Comparison of ENCODE assay signal across 13 cellular contexts in the genomic region with DNA sequence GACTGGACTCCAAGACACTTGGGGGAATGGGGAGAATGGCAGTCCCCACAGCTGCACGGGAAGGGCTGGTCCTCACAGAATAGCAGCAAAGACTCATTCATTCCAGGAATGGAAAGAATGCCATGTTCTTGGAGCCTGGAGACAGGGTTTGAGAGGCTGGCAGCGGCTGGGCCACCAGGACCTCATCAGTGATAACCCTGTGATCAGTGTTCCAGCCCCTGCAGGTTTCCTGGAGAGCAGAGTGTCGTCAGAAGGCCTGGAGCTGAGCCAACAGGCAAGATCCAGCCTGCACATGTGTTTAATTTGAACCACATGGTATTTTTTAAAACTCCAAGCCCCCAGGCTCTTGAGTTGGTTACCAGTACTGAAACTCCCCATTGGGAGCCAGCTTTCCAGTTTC. TPM values are rescaled to one million over a fixed set of nuclear protein-coding genes. Genes with fewer than 3 reads are reported as not detected.
DNase-seq lines count a peak whose midpoint lies in the region; ATAC-seq, FAIRE-seq and TF ChIP-seq lines count a peak whose summit lies in the region.
"Had no signal": no experiment of that assay in that cellular context is flagged by ENCODE, and none has a peak within 500 bp of the region (broad histone marks: within the 10 kb centered on the region; RNA-seq: fewer than 3 reads in every experiment).

No MANE protein-coding gene starts in this region.

- 6 to 21% (median 8%) methylated on average over 3 of the region's 3 CpGs for WGBS in psoas muscle, 3 donors

- H3K9ac ChIP-seq in astrocyte (ENCODE audit: low read length), result no peak overlapping the region

- H3K4me3 ChIP-seq in astrocyte (ENCODE audit: insufficient read depth, low read depth, low read length) (no peak overlapping the region), psoas muscle (no peak overlapping the region)
- H3K4me3 ChIP-seq: gastroesophageal sphincter had no signal

- H3K27ac ChIP-seq in astrocyte (ENCODE audit: low read depth, low read length), result no peak overlapping the region
- no peak overlapping the region for H3K27ac ChIP-seq in psoas muscle

- H3K9me3 Mint-ChIP-seq in astrocyte (ENCODE audit: unreplicated experiment), result peaks cover 2% of the 10 kb centered on the region
- H3K9me3 Mint-ChIP-seq in effector memory CD8-positive, alpha-beta T cell, result no peaks in the 10 kb centered on the region

- H3K36me3 ChIP-seq in astrocyte (ENCODE audit: insufficient read depth, low read length) (no peaks in the 10 kb centered on the region), psoas muscle (ENCODE audit: insufficient read depth in 1 of 2, low read depth in 1 of 2) (no peaks in the 10 kb centered on the region)
- H3K36me3 ChIP-seq: gastroesophageal sphincter had no signal

- H3K27me3 ChIP-seq in astrocyte (ENCODE audit: insufficient read depth, low read length) (no peaks in the 10 kb centered on the region), psoas muscle (ENCODE audit: insufficient read depth in 3 of 3, low read length in 2 of 3) (peaks cover 0 to 6% (median 4%) of the 10 kb centered on the region in 3 donors)
- H3K27me3 ChIP-seq: gastroesophageal sphincter had no signal

- intact Hi-C loops in psoas muscle (cut with DNase I), result no loop called here

- H3K4me3 Mint-ChIP-seq in astrocyte (ENCODE audit: unreplicated experiment), result no peak overlapping the region
- H3K4me3 Mint-ChIP-seq in effector memory CD8-positive, alpha-beta T cell, result no peak overlapping the region
- H3K4me3 Mint-ChIP-seq: activated naive CD4-positive, alpha-beta T cell treated with anti-CD3 and anti-CD28 coated beads for 36 hours had no signal

- H3K4me1 Mint-ChIP-seq in astrocyte (ENCODE audit: low read depth, unreplicated experiment), result peaks cover 11% of the 10 kb centered on the region
- H3K4me1 Mint-ChIP-seq in effector memory CD8-positive, alpha-beta T cell (ENCODE audit: low read depth in 2 of 2), result no peaks in the 10 kb centered on the region

- no peak for FAIRE-seq in astrocyte (lab: Jason Lieb, UNC)
- FAIRE-seq: GM19239 had no signal

- peaks cover 13% of the 10 kb centered on the region for H3K27me3 Mint-ChIP-seq in astrocyte (ENCODE audit: low read depth, unreplicated experiment)
- peaks cover 40 to 52% of the 10 kb centered on the region in 2 donors for H3K27me3 Mint-ChIP-seq in effector memory CD8-positive, alpha-beta T cell

- H2AFZ ChIP-seq in astrocyte (ENCODE audit: low read depth, low read length), result no peak overlapping the region

- H4K20me1 ChIP-seq in astrocyte (ENCODE audit: insufficient read depth, low read length), result no peaks in the 10 kb centered on the region

- H3K79me2 ChIP-seq in astrocyte (ENCODE audit: insufficient read depth, low read length), result no peaks in the 10 kb centered on the region

- H3K4me1 ChIP-seq in astrocyte (ENCODE audit: insufficient read depth, low read length), result peaks cover 25% of the 10 kb centered on the region
- H3K4me1 ChIP-seq in psoas muscle, result no peaks in the 10 kb centered on the region

- H3K36me3 Mint-ChIP-seq in astrocyte (ENCODE audit: low read depth, unreplicated experiment), result peaks cover 3% of the 10 kb centered on the region
- H3K36me3 Mint-ChIP-seq in effector memory CD8-positive, alpha-beta T cell (ENCODE audit: insufficient read depth), result peaks cover 5% of the 10 kb centered on the region

- TF ChIP-seq CTCF in astrocyte (IDR thresholded peaks at IDR 0.05; ENCODE audit: insufficient read depth, low read depth, low read length) (no peak), psoas muscle (IDR thresholded peaks at IDR 0.05) (no peak)

- H3K9me3 ChIP-seq in astrocyte (ENCODE audit: insufficient read depth, low read depth, low read length) (no peaks in the 10 kb centered on the region), psoas muscle (no peaks in the 10 kb centered on the region)

- no peak for ATAC-seq in HG02642 (IDR thresholded peaks at IDR 0.05; ENCODE audit: poor library complexity, unreplicated experiment)
- no peak for ATAC-seq in psoas muscle
- ATAC-seq in HG03039 (IDR thresholded peaks at IDR 0.05; ENCODE audit: unreplicated experiment), result no peak
- no peak for ATAC-seq in effector memory CD8-positive, alpha-beta T cell (replicated peaks)
- ATAC-seq: gastroesophageal sphincter had no signal

- no peak overlapping the region for H3K4me2 ChIP-seq in astrocyte (ENCODE audit: low read length)

- DNase-seq in COLO668 (lab: John Stamatoyannopoulos, UW; ENCODE audit: unreplicated experiment) (peak; percentile 82), NCI-H1436 (lab: John Stamatoyannopoulos, UW) (peak; percentile 67), astrocyte (ENCODE audit: low read depth) (peak; percentile 64), left kidney (ENCODE audit: low read depth, low spot score) (peak; percentile 45), psoas muscle (no peak)
- DNase-seq in effector memory CD8-positive, alpha-beta T cell, result no peak
- DNase-seq: activated naive CD4-positive, alpha-beta T cell treated with anti-CD3 and anti-CD28 coated beads for 36 hours; T-helper 9 cell had no signal

- peak overlapping the region; percentile 1 for H3K27ac Mint-ChIP-seq in astrocyte (ENCODE audit: unreplicated experiment)
- H3K27ac Mint-ChIP-seq in effector memory CD8-positive, alpha-beta T cell, result no peak overlapping the region
- H3K27ac Mint-ChIP-seq: activated naive CD4-positive, alpha-beta T cell treated with anti-CD3 and anti-CD28 coated beads for 36 hours had no signal

RNA-seq across cellular contexts. Expression of a gene that starts 11.3 kb away (rescaled TPM):
- total RNA-seq in astrocyte (0.20 TPM in 1 of 2 replicates, not detected in the other), psoas muscle (under 1 TPM in 1 of 4 donors, not detected in 3; 0.75 TPM)
- under 1 TPM in 2 of 3 donors, not detected in 1; 0.06 to 0.13 TPM for polyA plus RNA-seq in psoas muscle
- total RNA-seq: activated naive CD4-positive, alpha-beta T cell treated with anti-CD3 and anti-CD28 coated beads for 36 hours had no signal
- polyA plus RNA-seq: neural cell had no signal

Comparison
In these comparisons a context has a peak if more than half of its experiments do, and no peak if none do; other contexts are left out.
1. DNase-seq: peak in COLO668 (single experiment), NCI-H1436 (single experiment), astrocyte (single experiment) and left kidney (single experiment); none in psoas muscle (0 of 2) and effector memory CD8-positive, alpha-beta T cell (0 of 3).